7 cellular contexts compared by ENCODE assay signal in genomic region chr3:128489860-128490649, GRCh38. TPM values are rescaled to one million over a fixed set of nuclear protein-coding genes. Genes with fewer than 3 reads are reported as not detected.
DNase-seq lines count a peak whose midpoint lies in the region; ATAC-seq and TF ChIP-seq lines count a peak whose summit lies in the region.

No MANE protein-coding gene starts in this region.

- H3K36me3 ChIP-seq in ES-I3 (ENCODE audit: insufficient read depth, low read length) (no peaks in the 10 kb centered on the region), suprapubic skin (no peaks in the 10 kb centered on the region)

- H3K4me1 Mint-ChIP-seq in MCF 10A (ENCODE audit: insufficient read depth, unreplicated experiment), result peaks cover 4% of the 10 kb centered on the region

- CTCF ChIA-PET in MCF 10A (lab: Yijun Ruan, JAX), result interaction anchor here (0.5 to 0.6 kb wide), 2 partner anchors 51 to 117 kb away, joined by 3 to 4 read pairs; no protein-coding TSS in a partner anchor

- no peak for TF ChIP-seq CTCF in MCF 10A (IDR thresholded peaks at IDR 0.05; ENCODE audit: unreplicated experiment)
- TF ChIP-seq CTCF in suprapubic skin (IDR thresholded peaks at IDR 0.05), result no peak

- peak overlapping the region; percentile 52 for H3K4me3 Mint-ChIP-seq in MCF 10A (ENCODE audit: unreplicated experiment)

- H3K4me1 ChIP-seq in ES-I3 (ENCODE audit: insufficient read depth, low read length) (peaks cover 10% of the 10 kb centered on the region), suprapubic skin (peaks cover 68% of the 10 kb centered on the region)

- BruUV-seq in MCF 10A (replicated peaks; lab: Mats Ljungman, UMichigan), result no TSS peak

- H3K27me3 ChIP-seq in suprapubic skin, result peaks cover 100% of the 10 kb centered on the region

- H3K27ac Mint-ChIP-seq in MCF 10A (ENCODE audit: low read depth, unreplicated experiment), result no peak overlapping the region

- peaks cover 24% of the 10 kb centered on the region for H3K27me3 Mint-ChIP-seq in MCF 10A (ENCODE audit: insufficient read depth, unreplicated experiment)

- intact Hi-C loops in MCF 10A (cut with micrococcal nuclease), result no loop called here

- no peaks in the 10 kb centered on the region for H3K9me3 Mint-ChIP-seq in MCF 10A (ENCODE audit: unreplicated experiment)

- H3K9ac ChIP-seq in ES-I3 (ENCODE audit: low read depth, low read length), result peak overlapping the region; percentile 65; the same call in 1 of the 2 replicates

- no peaks in the 10 kb centered on the region for H3K36me3 Mint-ChIP-seq in MCF 10A (ENCODE audit: insufficient read depth, unreplicated experiment)

- H3K4me3 ChIP-seq in suprapubic skin, result peak overlapping the region; percentile 68

- POLR2A ChIA-PET in MCF 10A (lab: Yijun Ruan, JAX), result interaction anchor here (1.7 kb wide), 1 partner anchor 16 kb away, joined by 7 read pairs; no protein-coding TSS in a partner anchor

- H3K27ac ChIP-seq in suprapubic skin, result peak overlapping the region; percentile 72

- TF ChIP-seq POLR2A in suprapubic skin (IDR thresholded peaks at IDR 0.05), result no peak

- DNase-seq in NCI-H2029 (lab: John Stamatoyannopoulos, UW) (peak; percentile 20), MCF 10A (ENCODE audit: unreplicated experiment) (no peak), left lobe of liver (ENCODE audit: low spot score) (no peak), suprapubic skin (ENCODE audit: low spot score in 2 of 2) (peak; percentile 61 to 76), RKO (ENCODE audit: low spot score) (no peak)

- H3K9me3 ChIP-seq in ES-I3 (ENCODE audit: control insufficient read depth, insufficient read depth, low read length), result no peaks in the 10 kb centered on the region
- H3K9me3 ChIP-seq in suprapubic skin, result no peaks in the 10 kb centered on the region

- no peak for TF ChIP-seq EP300 in suprapubic skin (IDR thresholded peaks at IDR 0.05)

- ATAC-seq in left lobe of liver (peak; percentile 46), GM18868 (IDR thresholded peaks at IDR 0.05; ENCODE audit: unreplicated experiment) (no peak)

- 8% methylated on average over 19 of the region's 69 CpGs for WGBS in suprapubic skin

RNA-seq across cellular contexts. Expression of gene GATA2, which starts 2.9 kb away (rescaled TPM):
- total RNA-seq in MCF 10A (2022) (0.51 and 0.56 TPM in 2 replicates), left lobe of liver (1.3 TPM), suprapubic skin (10 to 100 TPM in 1 of 4 donors, 1 to 10 TPM in 3; 2.4 to 10.3 (median 5.4) TPM)

RNA-seq across cellular contexts. Expression of gene DNAJB8, which starts 23.4 kb away (rescaled TPM):
- not detected in 2 replicates for total RNA-seq in MCF 10A (2022)
- not detected for total RNA-seq in left lobe of liver
- total RNA-seq in suprapubic skin, result not detected

Comparison
In these comparisons a context has a peak if more than half of its experiments do, and no peak if none do; other contexts are left out.
1. DNase-seq: peak in NCI-H2029 (single experiment) and suprapubic skin (2 of 2); none in MCF 10A (single experiment), left lobe of liver (single experiment) and RKO (single experiment).